28 cellular contexts compared by ENCODE assay signal in the genomic region with DNA sequence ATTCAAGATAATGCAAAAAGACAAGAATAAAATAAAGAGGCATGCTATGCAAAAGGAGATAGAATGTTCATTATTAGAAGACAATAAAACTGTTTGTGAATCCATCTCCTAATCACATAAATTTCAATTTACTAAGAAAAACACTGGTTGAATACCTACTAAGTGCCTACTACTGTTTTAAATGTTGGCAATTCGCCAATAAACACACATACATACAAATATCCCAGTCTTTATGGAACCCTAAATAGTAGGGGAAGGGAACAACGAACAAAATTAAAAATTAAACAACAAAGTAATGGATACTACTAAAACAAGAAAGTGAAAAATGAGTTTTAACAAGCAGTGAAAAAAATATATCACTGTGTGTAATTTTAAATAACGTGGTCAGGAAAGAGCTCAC.
"Had no signal": no experiment of that assay in that cellular context is flagged by ENCODE, and none has a peak within 500 bp of the region (broad histone marks: within the 10 kb centered on the region; RNA-seq: fewer than 3 reads in every experiment).

No MANE protein-coding gene starts in this region.

- H3K27me3 ChIP-seq: colonic mucosa, dorsolateral prefrontal cortex, esophagus muscularis mucosa, esophagus squamous epithelium, foreskin keratinocyte, gastrocnemius medialis, gastroesophageal sphincter, heart left ventricle, heart right ventricle had no signal

- H3K9me3 ChIP-seq: colonic mucosa, esophagus muscularis mucosa, esophagus squamous epithelium, gastrocnemius medialis, gastroesophageal sphincter had no signal

- H3K27ac ChIP-seq: colonic mucosa, coronary artery, dorsolateral prefrontal cortex, epithelial cell of prostate, esophagus muscularis mucosa, esophagus squamous epithelium, foreskin keratinocyte, gastrocnemius medialis, gastroesophageal sphincter, heart left ventricle, heart right ventricle had no signal

- H3K4me1 ChIP-seq: colonic mucosa, esophagus muscularis mucosa, esophagus squamous epithelium, foreskin keratinocyte, gastrocnemius medialis, gastroesophageal sphincter, heart left ventricle, heart right ventricle had no signal

- H3K36me3 ChIP-seq: colonic mucosa, gastrocnemius medialis, gastroesophageal sphincter, heart left ventricle had no signal

- DNase-seq: colonic mucosa; cortex of kidney; dermis blood vessel endothelial cell; dorsolateral prefrontal cortex; effector CD4-positive, alpha-beta T cell; effector CD8-positive, alpha-beta T cell; effector memory CD4-positive, alpha-beta T cell; effector memory CD8-positive, alpha-beta T cell; endodermal cell; erythroblast; esophagus squamous epithelium; foreskin fibroblast; foreskin keratinocyte; foreskin melanocyte; gastrocnemius medialis; glutamatergic neuron; head of caudate nucleus; heart left ventricle; heart right ventricle had no signal

- H3K4me3 ChIP-seq: colonic mucosa, coronary artery, dorsolateral prefrontal cortex, esophagus muscularis mucosa, esophagus squamous epithelium, gastrocnemius medialis, gastroesophageal sphincter, heart left ventricle, heart right ventricle had no signal

- FAIRE-seq: colon, endometrium, endothelial cell of umbilical vein, frontal cortex had no signal

- ATAC-seq: effector memory CD8-positive, alpha-beta T cell; esophagus mucosa; foreskin keratinocyte; gastrocnemius medialis; gastroesophageal sphincter; heart left ventricle; heart right ventricle had no signal
